In the genomic region with DNA sequence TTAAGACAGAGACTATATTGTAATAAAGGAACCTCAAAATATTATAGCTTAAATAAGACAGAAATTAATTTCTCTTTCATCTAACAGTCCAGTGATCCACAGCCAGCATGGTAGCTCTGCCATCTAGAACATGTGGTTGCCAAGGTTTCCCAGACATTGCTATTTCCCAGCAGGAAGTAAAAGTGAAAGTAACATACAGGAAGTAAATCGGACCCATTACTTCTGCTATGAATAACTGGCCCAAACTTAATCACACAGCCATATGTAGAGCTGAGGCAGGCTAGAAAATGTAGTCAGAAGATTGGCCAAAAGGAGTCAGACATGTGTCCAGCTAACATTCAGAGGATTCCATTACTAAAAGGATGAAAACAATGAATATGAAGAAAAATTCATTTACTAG, we compare ENCODE assay signal across 8 cellular contexts.
DNase-seq lines count a peak whose midpoint lies in the region; ATAC-seq, FAIRE-seq and TF ChIP-seq lines count a peak whose summit lies in the region.

No MANE protein-coding gene starts in this region.

- H3K4me1 ChIP-seq in BLaER1: no peaks in the 10 kb centered on the region
- peaks cover 0 to 1% (median under 1%) of the 10 kb centered on the region in 4 experiments; a peak in 1 of 7 replicates for H3K4me1 ChIP-seq in H1 (replicated peaks in 1 of 4; ENCODE audit: control insufficient read depth in 3 of 4, insufficient read depth in 4 of 4, low read length in 3 of 4)

- TF ChIP-seq POLR2A in H1 (IDR thresholded peaks at IDR 0.05; ENCODE audit: control extremely low read depth in 1 of 2, low read depth in 2 of 2, low read length in 2 of 2): no peak

- H2BK12ac ChIP-seq in H1 (ENCODE audit: low read depth, low read length): no peak overlapping the region

- H3K23ac ChIP-seq in H1 (ENCODE audit: insufficient read length): no peak overlapping the region

- H4K5ac ChIP-seq in H1 (ENCODE audit: insufficient read length, low read depth, low read length): no peak overlapping the region

- no peak for TF ChIP-seq RAD21 in H1 (IDR thresholded peaks at IDR 0.05 in 1 of 2, conservative IDR thresholded peaks at IDR 0.05 in 1 of 2; ENCODE audit: low read depth in 2 of 2, low read length in 2 of 2)

- WGBS in H1 (ENCODE audit: extremely low coverage in 1 of 2, insufficient coverage in 1 of 2, insufficient read length in 1 of 2, insufficient replicate concordance in 2 of 2, low coverage in 1 of 2, low lambda C conversion rate in 2 of 2, missing lambda C conversion rate in 1 of 2), 2 experiments: 81% methylated on average over 1 of the region's 1 CpG; no CpG with 5 or more reads in 1 of the 2 experiments

- H4K20me1 ChIP-seq in BLaER1 (no peaks in the 10 kb centered on the region), H1 (replicated peaks in 1 of 2; ENCODE audit: control insufficient read depth in 1 of 2, insufficient read depth in 2 of 2, low read length in 2 of 2) (peaks cover 0 to 1% of the 10 kb centered on the region in 2 experiments)

- H2BK15ac ChIP-seq in H1 (ENCODE audit: low read length): no peak overlapping the region

- ATAC-seq in GM21360 (IDR thresholded peaks at IDR 0.05; ENCODE audit: unreplicated experiment): peak; percentile 92
- no peak for ATAC-seq in HG02588 (IDR thresholded peaks at IDR 0.05; ENCODE audit: unreplicated experiment)

- H2BK5ac ChIP-seq in H1 (ENCODE audit: low read depth, low read length): no peak overlapping the region

- CTCF ChIA-PET in H1 (lab: Charles Lee; ENCODE audit: partially characterized antibody): interaction anchor here (1.0 to 1.2 kb wide), 2 partner anchors 72 to 170 kb away, joined by 3 to 4 read pairs; no protein-coding TSS in a partner anchor

- DNase-seq in NCI-H2081 (lab: John Stamatoyannopoulos, UW) (peak; percentile 21 to 67), H1 (ENCODE audit: low read depth in 1 of 2, low spot score in 2 of 2) (no peak), head of caudate nucleus (no peak), OCI-M2 (lab: John Stamatoyannopoulos, UW; ENCODE audit: unreplicated experiment) (no peak), DMS 273 (lab: John Stamatoyannopoulos, UW; ENCODE audit: unreplicated experiment) (no peak)

- no peaks in the 10 kb centered on the region for H3K27me3 ChIP-seq in BLaER1
- peaks cover 0 to 4% (median 0%) of the 10 kb centered on the region in 4 experiments; a peak in 2 of 7 replicates for H3K27me3 ChIP-seq in H1 (replicated peaks in 1 of 4; ENCODE audit: control insufficient read depth in 3 of 4, extremely low read depth in 1 of 4, insufficient read depth in 3 of 4, low read length in 3 of 4)

- intact Hi-C loops in head of caudate nucleus (cut with DNase I): no loop called here

- POLR2A ChIA-PET in H1 (lab: Charles Lee; ENCODE audit: partially characterized antibody): no interaction called here

- no peak for TF ChIP-seq EP300 in H1 (IDR thresholded peaks at IDR 0.05; ENCODE audit: borderline replicate concordance in 1 of 2, low read depth in 2 of 2, low read length in 2 of 2)

- no peaks in the 10 kb centered on the region for H3K36me3 ChIP-seq in BLaER1
- H3K36me3 ChIP-seq in H1 (ENCODE audit: control insufficient read depth in 2 of 4, insufficient read depth in 4 of 4, low read length in 3 of 4): no peaks in the 10 kb centered on the region

- H2AK5ac ChIP-seq in H1 (ENCODE audit: low read depth, low read length): no peak overlapping the region

- H4K8ac ChIP-seq in H1 (ENCODE audit: extremely low read depth, insufficient read depth, low read length): no peak overlapping the region

- no peak overlapping the region for H3K4ac ChIP-seq in H1 (replicated peaks; ENCODE audit: insufficient read length, low read depth, low read length)

- no peak for TF ChIP-seq CTCF in H1 (IDR thresholded peaks at IDR 0.05; ENCODE audit: control extremely low read depth in 1 of 3, insufficient read depth in 1 of 3, low read depth in 1 of 3, low read length in 3 of 3)

- no peak overlapping the region for H2AFZ ChIP-seq in H1 (ENCODE audit: low read length)

- H3K79me2 ChIP-seq in H1 (ENCODE audit: control insufficient read depth in 1 of 2, insufficient read depth in 2 of 2, low read length in 2 of 2): no peaks in the 10 kb centered on the region

- H3K9ac ChIP-seq in BLaER1: no peak overlapping the region
- no peak overlapping the region for H3K9ac ChIP-seq in H1 (replicated peaks in 1 of 4; ENCODE audit: extremely low read depth in 1 of 4, low read depth in 3 of 4, low read length in 3 of 4)

- no peak overlapping the region for H3K14ac ChIP-seq in H1 (ENCODE audit: insufficient read length)

- no peaks in the 10 kb centered on the region for H3K79me1 ChIP-seq in H1 (ENCODE audit: low read depth, low read length)

- H3K9me3 ChIP-seq in BLaER1 (no peaks in the 10 kb centered on the region; the same call in 1 of the 2 replicates), H1 (ENCODE audit: insufficient read depth in 2 of 2, low read depth in 1 of 2, low read length in 1 of 2) (no peaks in the 10 kb centered on the region)

- H3K56ac ChIP-seq in H1 (replicated peaks; ENCODE audit: insufficient read length, low read depth, low read length): no peak overlapping the region

- peak; percentile 7 for FAIRE-seq in H1 (lab: Jason Lieb, UNC)

- H3K4me2 ChIP-seq in BLaER1 (peak overlapping the region; percentile 51), H1 (ENCODE audit: insufficient read depth in 1 of 2, low read depth in 2 of 2, low read length in 2 of 2) (no peak overlapping the region)

- H4K91ac ChIP-seq in H1 (replicated peaks; ENCODE audit: insufficient read length, low read length): no peak overlapping the region

- no peak overlapping the region for H2BK120ac ChIP-seq in H1 (replicated peaks; ENCODE audit: low read depth, low read length)

- H3K18ac ChIP-seq in H1 (ENCODE audit: extremely low read depth, low read length): no peak overlapping the region

- no peaks in the 10 kb centered on the region; the same call in 1 of the 2 replicates for H3K23me2 ChIP-seq in H1 (ENCODE audit: low read depth, low read length)

- H3K4me3 ChIP-seq in BLaER1 (no peak overlapping the region), H1 (ENCODE audit: extremely low read depth in 1 of 4, insufficient read depth in 2 of 4, low read depth in 3 of 4, low read length in 4 of 4) (no peak overlapping the region)

- no peak overlapping the region for H2BK20ac ChIP-seq in H1 (ENCODE audit: low read length)

- H3K27ac ChIP-seq in BLaER1 (no peak overlapping the region), H1 (ENCODE audit: low read depth, low read length) (no peak overlapping the region)

TF ChIP-seq in H1, 55 proteins besides CTCF, POLR2A, EP300 and RAD21:
- TF ChIP-seq RNF2 (IDR thresholded peaks at IDR 0.05; ENCODE audit: borderline replicate concordance, low read depth, low read length, missing control alignments, poor library complexity, severe bottlenecking): no peak

Comparison
In these comparisons a context has a peak if more than half of its experiments do, and no peak if none do; other contexts are left out.
1. DNase-seq: peak in NCI-H2081 (2 of 2); none in H1 (0 of 2), head of caudate nucleus (0 of 42), OCI-M2 (single experiment) and DMS 273 (single experiment).